Comparison of ENCODE assay signal across 8 cellular contexts in genomic region chr9:33167084-33167948, GRCh38. TPM values are rescaled to one million over a fixed set of nuclear protein-coding genes. Genes with fewer than 3 reads are reported as not detected.
DNase-seq lines count a peak whose midpoint lies in the region; ATAC-seq and TF ChIP-seq lines count a peak whose summit lies in the region.

TSS of gene B4GALT1 (minus strand) at chr9:33167336. CDS start at chr9:33167169, 167 bp downstream.

- H3K79me2 ChIP-seq in GM23338 (replicated peaks; ENCODE audit: insufficient read depth) = peaks cover 25% of the 10 kb centered on the region

- H3K27ac Mint-ChIP-seq in GM23338 (no peak within 1 kb of the TSS), natural killer cell (peak within 1 kb of the TSS; percentile 99)
- H3K27ac Mint-ChIP-seq in activated T-helper 2 cell treated with anti-CD3 and anti-CD28 coated beads, Interferon-gamma antibody, Interleukin-2, Interleukin-4, amounts not matched to agents 10 μg/mL and 5 μg/mL and 100 μg/mL, durations not matched to agents 14 hours and 24 hours and 36 hours = peak within 1 kb of the TSS; percentile 96

- peak within 1 kb of the TSS; percentile 96 for H2AFZ ChIP-seq in GM23338

- peaks cover 10% of the 10 kb centered on the region for H3F3A ChIP-seq in GM23338 (replicated peaks; ENCODE audit: low read depth)

- H3K4me3 Mint-ChIP-seq in GM23338 (peak within 1 kb of the TSS; percentile 82), natural killer cell (peak within 1 kb of the TSS; percentile 94)
- peak within 1 kb of the TSS; percentile 94 for H3K4me3 Mint-ChIP-seq in activated T-helper 2 cell treated with anti-CD3 and anti-CD28 coated beads, Interferon-gamma antibody, Interleukin-2, Interleukin-4, amounts not matched to agents 10 μg/mL and 5 μg/mL and 100 μg/mL, durations not matched to agents 14 hours and 24 hours and 36 hours (ENCODE audit: low read depth)

- H3K36me3 ChIP-seq in GM23338 (ENCODE audit: insufficient read depth) = no peaks in the 10 kb centered on the region

- peaks cover 26% of the 10 kb centered on the region for H3K4me1 Mint-ChIP-seq in GM23338
- peaks cover 57% of the 10 kb centered on the region for H3K4me1 Mint-ChIP-seq in activated T-helper 2 cell treated with anti-CD3 and anti-CD28 coated beads, Interferon-gamma antibody, Interleukin-2, Interleukin-4, amounts not matched to agents 10 μg/mL and 5 μg/mL and 100 μg/mL, durations not matched to agents 14 hours and 24 hours and 36 hours (ENCODE audit: low read depth)
- H3K4me1 Mint-ChIP-seq in natural killer cell = peaks cover 67 to 68% of the 10 kb centered on the region in 2 donors

- peak within 1 kb of the TSS; percentile 100 for H3K4me2 ChIP-seq in GM23338

- TF ChIP-seq POLR2A in Raji (IDR thresholded peaks at IDR 0.05; ENCODE audit: insufficient read depth, low read depth, low read length) = peak; percentile 73

- no peaks in the 10 kb centered on the region for H3K9me2 ChIP-seq in GM23338 (ENCODE audit: insufficient read depth)

- H3K4me3 ChIP-seq in GM23338 (peak within 1 kb of the TSS; percentile 94), fibroblast of mammary gland (ENCODE audit: control insufficient read depth, low read depth, low read length) (peak within 1 kb of the TSS; percentile 94)

- H3K9me3 Mint-ChIP-seq in GM23338 (no peaks in the 10 kb centered on the region), natural killer cell (no peaks in the 10 kb centered on the region)
- H3K9me3 Mint-ChIP-seq in activated T-helper 2 cell treated with anti-CD3 and anti-CD28 coated beads, Interferon-gamma antibody, Interleukin-2, Interleukin-4, amounts not matched to agents 10 μg/mL and 5 μg/mL and 100 μg/mL, durations not matched to agents 14 hours and 24 hours and 36 hours = no peaks in the 10 kb centered on the region

- H4K20me1 ChIP-seq in GM23338 (replicated peaks; ENCODE audit: insufficient read depth) = peaks cover 5% of the 10 kb centered on the region

- H3K36me3 Mint-ChIP-seq in GM23338 (ENCODE audit: low read depth) (no peaks in the 10 kb centered on the region), natural killer cell (no peaks in the 10 kb centered on the region)
- H3K36me3 Mint-ChIP-seq in activated T-helper 2 cell treated with anti-CD3 and anti-CD28 coated beads, Interferon-gamma antibody, Interleukin-2, Interleukin-4, amounts not matched to agents 10 μg/mL and 5 μg/mL and 100 μg/mL, durations not matched to agents 14 hours and 24 hours and 36 hours (ENCODE audit: low read depth) = peaks cover 18% of the 10 kb centered on the region

- peaks cover 18% of the 10 kb centered on the region for H3K27me3 ChIP-seq in GM23338 (ENCODE audit: insufficient read depth)

- H3K27me3 Mint-ChIP-seq in GM23338 (ENCODE audit: insufficient read depth, low read depth, poor library complexity) (peaks cover 11% of the 10 kb centered on the region), natural killer cell (ENCODE audit: low read depth in 2 of 2) (no peaks in the 10 kb centered on the region)
- H3K27me3 Mint-ChIP-seq in activated T-helper 2 cell treated with anti-CD3 and anti-CD28 coated beads, Interferon-gamma antibody, Interleukin-2, Interleukin-4, amounts not matched to agents 10 μg/mL and 5 μg/mL and 100 μg/mL, durations not matched to agents 14 hours and 24 hours and 36 hours (ENCODE audit: low read depth) = no peaks in the 10 kb centered on the region

- H3K27ac ChIP-seq in GM23338 (ENCODE audit: low read depth) = no peak within 1 kb of the TSS

- peak; percentile 97 for DNase-seq in EH (ENCODE audit: low read depth)
- peak; percentile 87 for DNase-seq in GM23338 (ENCODE audit: low spot score)
- peak; percentile 88 for DNase-seq in LHCN-M2 (ENCODE audit: low read depth)
- DNase-seq in activated T-helper 2 cell treated with anti-CD3 and anti-CD28 coated beads, Interferon-gamma antibody, Interleukin-2, Interleukin-4, amounts not matched to agents 10 μg/mL and 5 μg/mL and 100 μg/mL, durations not matched to agents 14 hours and 24 hours and 36 hours (ENCODE audit: low spot score) = peak; percentile 90
- DNase-seq in fibroblast of mammary gland (ENCODE audit: low read depth) = peak; percentile 91
- DNase-seq in natural killer cell = peak; percentile 89
- peak; percentile 88 to 96 (median 94) for DNase-seq in stimulated activated naive CD4-positive, alpha-beta T cell (lab: John Stamatoyannopoulos, UW)

- intact Hi-C loops in activated T-helper 2 cell treated with anti-CD3 and anti-CD28 coated beads, Interferon-gamma antibody, Interleukin-2, Interleukin-4, amounts not matched to agents 10 μg/mL and 5 μg/mL and 100 μg/mL, durations not matched to agents 14 hours and 24 hours and 36 hours (cut with micrococcal nuclease) = loop anchor here (1.0 to 10.0 kb wide), 9 partner anchors 8 to 783 kb away; partner anchors contain the start of genes ACO1, APTX, BAG1 and SMU1
- intact Hi-C loops in natural killer cell (cut with micrococcal nuclease) = loop anchor here (1.0 to 10.0 kb wide), 4 partner anchors 8 to 140 kb away; partner anchors contain the start of genes BAG1 and DNAJA1

- peak; percentile 78 for ATAC-seq in GM23338
- ATAC-seq in natural killer cell = peak; percentile 65 to 88 (median 76)

- peaks cover 12% of the 10 kb centered on the region; the same call in 1 of the 2 replicates for H3K4me1 ChIP-seq in GM23338 (ENCODE audit: insufficient read depth)

- TF ChIP-seq CTCF in GM23338 (conservative IDR thresholded peaks at IDR 0.05; ENCODE audit: low read depth in 2 of 2) = no peak
- no peak for TF ChIP-seq CTCF in fibroblast of mammary gland (conservative IDR thresholded peaks at IDR 0.05; ENCODE audit: control insufficient read depth, insufficient read depth, low read depth, low read length)
- no peak for TF ChIP-seq CTCF in natural killer cell (IDR thresholded peaks at IDR 0.05)

TF ChIP-seq in GM23338, 12 proteins besides CTCF, POLR2A, EP300 and RAD21:
- TF ChIP-seq EZH2 (IDR thresholded peaks at IDR 0.05; ENCODE audit: low read depth, unreplicated experiment) (no peak), POLR2AphosphoS5 (IDR thresholded peaks at IDR 0.05; ENCODE audit: low read depth) (peak; percentile 56)

RNA-seq across cellular contexts. Expression of gene B4GALT1, which starts in this region (rescaled TPM):
- total RNA-seq in GM23338 (2014; rRNA removed; shearing (Covaris generic)) = 14.7 and 15.8 TPM in 2 replicates
- 6.3 and 7.0 TPM in 2 replicates for polyA plus RNA-seq in GM23338 (2016; fragmentation: Nextera tagmentation; extraction: Ambion mirVana)
- 28.8 and 34.8 TPM in 2 replicates for total RNA-seq in LHCN-M2 (2014; rRNA removed)
- 52.7 TPM for polyA plus RNA-seq in LHCN-M2 (2012)
- 60.6 and 64.0 TPM in 2 replicates for total RNA-seq in activated T-helper 2 cell treated with anti-CD3 and anti-CD28 coated beads, Interferon-gamma antibody, Interleukin-2, Interleukin-4, amounts not matched to agents 10 μg/mL and 5 μg/mL and 100 μg/mL, durations not matched to agents 14 hours and 24 hours and 36 hours
- total RNA-seq in natural killer cell = 100 to 1,000 TPM; 122 to 143 (median 128) TPM
